Comparison of ENCODE assay signal across 18 cellular contexts in the genomic region with DNA sequence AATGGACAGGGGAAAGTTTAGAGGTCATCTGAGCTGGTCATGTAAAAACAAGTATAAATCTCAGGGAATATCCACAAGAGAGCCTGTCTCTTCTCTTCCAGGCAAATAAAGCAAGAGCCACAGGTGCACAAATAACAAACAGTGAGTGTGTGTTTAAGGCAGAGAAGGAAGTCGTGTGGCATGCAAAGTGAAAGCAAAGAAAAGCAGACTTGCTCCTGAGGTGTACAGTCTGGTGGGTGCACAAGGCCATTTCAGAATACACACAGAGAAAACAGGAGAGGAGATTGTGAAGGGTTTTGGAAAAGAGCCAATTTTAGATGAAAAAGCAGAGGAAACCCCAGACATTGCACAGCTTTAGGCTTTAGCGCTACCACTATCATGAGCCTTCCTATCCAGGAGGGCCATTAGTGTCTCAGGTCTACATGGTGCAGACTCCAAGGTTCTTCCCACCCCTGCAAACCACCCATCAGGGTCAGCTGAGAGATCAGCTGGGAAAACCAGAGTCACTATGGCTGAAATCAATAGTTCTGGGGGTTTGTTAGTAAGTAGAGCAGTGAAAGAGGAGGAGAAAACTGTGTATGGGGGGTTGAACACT.
DNase-seq lines count a peak whose midpoint lies in the region; ATAC-seq lines count a peak whose summit lies in the region.
"Had no signal": no experiment of that assay in that cellular context is flagged by ENCODE, and none has a peak within 500 bp of the region (broad histone marks: within the 10 kb centered on the region; RNA-seq: fewer than 3 reads in every experiment).

No MANE protein-coding gene starts in this region.

- peak; percentile 71 for ATAC-seq in GM18499 (IDR thresholded peaks at IDR 0.05; ENCODE audit: insufficient read depth, unreplicated experiment)
- peak; percentile 78 for ATAC-seq in GM19397 (IDR thresholded peaks at IDR 0.05; ENCODE audit: unreplicated experiment)
- ATAC-seq in HG03066 (IDR thresholded peaks at IDR 0.05; ENCODE audit: low read depth, unreplicated experiment), result peak; percentile 74
- ATAC-seq in effector memory CD8-positive, alpha-beta T cell (replicated peaks), result no peak
- ATAC-seq: right cardiac atrium; stimulated activated naive B cell treated with anti-CD40 and anti-IgM and Interleukin-4, amounts not matched to agents 10 μg/mL and 1 μg/mL and 100 μg/mL, for 72 hours had no signal

- H3K27ac Mint-ChIP-seq in effector memory CD8-positive, alpha-beta T cell, result peak overlapping the region in 1 of 2 donors; percentile 41
- no peak overlapping the region for H3K27ac Mint-ChIP-seq in immature natural killer cell
- H3K27ac Mint-ChIP-seq: activated T-cell treated with anti-CD3 and anti-CD28 coated beads, Interleukin-2, amount 50 U/mL, for 24 hours; stimulated activated naive B cell treated with anti-CD40 and anti-IgM and Interleukin-4, amounts not matched to agents 10 μg/mL and 1 μg/mL and 100 μg/mL, for 72 hours had no signal

- no peaks in the 10 kb centered on the region for H3K36me3 Mint-ChIP-seq in effector memory CD8-positive, alpha-beta T cell (ENCODE audit: insufficient read depth)
- no peaks in the 10 kb centered on the region for H3K36me3 Mint-ChIP-seq in immature natural killer cell
- H3K36me3 Mint-ChIP-seq: stimulated activated naive B cell treated with anti-CD40 and anti-IgM and Interleukin-4, amounts not matched to agents 10 μg/mL and 1 μg/mL and 100 μg/mL, for 72 hours had no signal

- H3K4me3 Mint-ChIP-seq in effector memory CD8-positive, alpha-beta T cell, result peak overlapping the region; percentile 42 to 69
- peak overlapping the region in 1 of 5 donors; percentile 39 for H3K4me3 Mint-ChIP-seq in immature natural killer cell
- H3K4me3 Mint-ChIP-seq: activated T-cell treated with anti-CD3 and anti-CD28 coated beads, Interleukin-2, amount 50 U/mL, for 24 hours; stimulated activated naive B cell treated with anti-CD40 and anti-IgM and Interleukin-4, amounts not matched to agents 10 μg/mL and 1 μg/mL and 100 μg/mL, for 72 hours had no signal

- no peaks in the 10 kb centered on the region for H3K27me3 Mint-ChIP-seq in effector memory CD8-positive, alpha-beta T cell
- H3K27me3 Mint-ChIP-seq in immature natural killer cell (ENCODE audit: low read depth in 3 of 3), result peaks cover 1 to 8% (median 1%) of the 10 kb centered on the region in 3 donors
- H3K27me3 Mint-ChIP-seq: stimulated activated naive B cell treated with anti-CD40 and anti-IgM and Interleukin-4, amounts not matched to agents 10 μg/mL and 1 μg/mL and 100 μg/mL, for 72 hours had no signal

- no peak for DNase-seq in effector memory CD8-positive, alpha-beta T cell
- no peak for DNase-seq in activated gamma-delta T cell treated with Interleukin-2 at 50 U/mL for 16 hours
- no peak for DNase-seq in COLO668 (lab: John Stamatoyannopoulos, UW; ENCODE audit: unreplicated experiment)
- DNase-seq in immature natural killer cell, result no peak
- no peak for DNase-seq in HuH-7.5 (ENCODE audit: low spot score)
- DNase-seq: activated T-cell treated with anti-CD3 and anti-CD28 coated beads, Interleukin-2, amount 50 U/mL, for 24 hours; amygdala; BE2C; colonic mucosa; esophagus squamous epithelium; NCI-H1048; right cardiac atrium; stimulated activated CD4-positive, alpha-beta T cell treated with anti-CD3 and anti-CD28 coated beads, Interleukin-4, amount 100 ng/mL, for 4 hours; stimulated activated naive B cell treated with anti-CD40 and anti-IgM and Interleukin-4, amounts not matched to agents 10 μg/mL and 1 μg/mL and 100 μg/mL, for 72 hours; T-helper 1 cell had no signal

- no peaks in the 10 kb centered on the region for H3K9me3 Mint-ChIP-seq in effector memory CD8-positive, alpha-beta T cell
- peaks cover 0 to 7% (median 0%) of the 10 kb centered on the region in 6 donors for H3K9me3 Mint-ChIP-seq in immature natural killer cell
- H3K9me3 Mint-ChIP-seq: activated T-cell treated with anti-CD3 and anti-CD28 coated beads, Interleukin-2, amount 50 U/mL, for 24 hours had no signal

- peaks cover 6 to 7% of the 10 kb centered on the region in 2 donors for H3K4me1 Mint-ChIP-seq in effector memory CD8-positive, alpha-beta T cell (ENCODE audit: low read depth in 2 of 2)
- H3K4me1 Mint-ChIP-seq in immature natural killer cell, result peaks cover 0 to 1% of the 10 kb centered on the region in 2 donors
